Comparison of ENCODE assay signal across 2 cellular contexts in the genomic region with DNA sequence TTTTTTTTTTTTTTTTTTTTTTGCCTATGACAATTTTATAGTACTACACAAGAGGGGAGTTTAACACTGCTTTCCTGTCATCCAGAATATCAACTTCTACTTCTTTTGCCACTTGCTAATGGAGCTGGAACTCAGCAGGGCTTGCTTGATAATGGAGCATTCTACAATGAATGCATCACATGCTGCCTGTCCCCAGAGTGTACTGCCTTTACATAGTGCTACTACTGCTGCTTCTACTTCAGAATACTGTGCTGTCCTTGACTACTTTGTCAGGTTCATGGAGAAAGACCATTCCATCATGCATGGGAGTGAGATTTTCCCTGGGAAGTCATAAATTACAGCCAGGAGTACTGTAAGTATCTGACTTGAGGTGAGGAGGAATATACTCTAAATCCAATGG.
TF ChIP-seq lines count a peak whose summit lies in the region.

No MANE protein-coding gene starts in this region.

TF ChIP-seq in GM23338, 12 proteins besides CTCF, POLR2A, EP300 and RAD21:
- TF ChIP-seq CREB1 (CRISPR knock-in tag; IDR thresholded peaks at IDR 0.05; ENCODE audit: low read depth) (no peak), NANOG (IDR thresholded peaks at IDR 0.05; ENCODE audit: borderline replicate concordance) (no peak), ZNF114 (CRISPR knock-in tag; IDR thresholded peaks at IDR 0.05) (no peak), POLR2AphosphoS5 (IDR thresholded peaks at IDR 0.05; ENCODE audit: low read depth) (no peak), EZH2 (IDR thresholded peaks at IDR 0.05; ENCODE audit: low read depth, unreplicated experiment) (no peak), JUNB (IDR thresholded peaks at IDR 0.05; ENCODE audit: unreplicated experiment) (no peak)
TF ChIP-seq in GM23338: peak in this region for 0.

TF ChIP-seq in H1, 55 proteins besides CTCF, POLR2A, EP300 and RAD21:
- no peak for TF ChIP-seq TEAD4 (IDR thresholded peaks at IDR 0.05; ENCODE audit: low read depth, low read length)
- TF ChIP-seq, protein P1, sequence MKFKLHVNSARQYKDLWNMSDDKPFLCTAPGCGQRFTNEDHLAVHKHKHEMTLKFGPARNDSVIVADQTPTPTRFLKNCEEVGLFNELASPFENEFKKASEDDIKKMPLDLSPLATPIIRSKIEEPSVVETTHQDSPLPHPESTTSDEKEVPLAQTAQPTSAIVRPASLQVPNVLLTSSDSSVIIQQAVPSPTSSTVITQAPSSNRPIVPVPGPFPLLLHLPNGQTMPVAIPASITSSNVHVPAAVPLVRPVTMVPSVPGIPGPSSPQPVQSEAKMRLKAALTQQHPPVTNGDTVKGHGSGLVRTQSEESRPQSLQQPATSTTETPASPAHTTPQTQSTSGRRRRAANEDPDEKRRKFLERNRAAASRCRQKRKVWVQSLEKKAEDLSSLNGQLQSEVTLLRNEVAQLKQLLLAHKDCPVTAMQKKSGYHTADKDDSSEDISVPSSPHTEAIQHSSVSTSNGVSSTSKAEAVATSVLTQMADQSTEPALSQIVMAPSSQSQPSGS (IDR thresholded peaks at IDR 0.05; ENCODE audit: low read length): no peak
- no peak for TF ChIP-seq SP2 (IDR thresholded peaks at IDR 0.05; ENCODE audit: low read length)
